Comparison of ENCODE assay signal across 16 cellular contexts in genomic region chr1:248890549-248891498, GRCh38.
"Had no signal": no experiment of that assay in that cellular context is flagged by ENCODE, and none has a peak within 500 bp of the region (broad histone marks: within the 10 kb centered on the region; RNA-seq: fewer than 3 reads in every experiment).

No MANE protein-coding gene starts in this region.

- H3K4me3 ChIP-seq: cardiac muscle cell, lower lobe of right lung, ovary, sigmoid colon, spleen, thoracic aorta, uterus had no signal

- H3K9me3 Mint-ChIP-seq: activated naive CD4-positive, alpha-beta T cell treated with anti-CD3 and anti-CD28 coated beads for 36 hours; activated T-helper 2 cell treated with anti-CD3 and anti-CD28 coated beads, Interferon-gamma antibody, Interleukin-2, Interleukin-4, amounts not matched to agents 10 μg/mL and 5 μg/mL and 100 μg/mL, durations not matched to agents 14 hours and 24 hours and 36 hours; mesothelial cell of epicardium had no signal

- H3K4me3 Mint-ChIP-seq: activated CD8-positive, alpha-beta memory T cell treated with anti-CD3 and anti-CD28 coated beads, Interleukin-2, amount 10 ng/mL, durations not matched to agents 7 days and 5 days; activated naive CD4-positive, alpha-beta T cell treated with anti-CD3 and anti-CD28 coated beads for 36 hours; mesothelial cell of epicardium had no signal

- ATAC-seq: activated CD8-positive, alpha-beta memory T cell treated with anti-CD3 and anti-CD28 coated beads, Interleukin-2, amount 10 ng/mL, durations not matched to agents 7 days and 5 days; left colon; lower lobe of right lung had no signal

- H3K27ac ChIP-seq: cardiac muscle cell, lower lobe of right lung, ovary, sigmoid colon, spleen, thoracic aorta, uterus had no signal

- H3K4me1 ChIP-seq: lower lobe of right lung, sigmoid colon, uterus had no signal

- H3K4me1 Mint-ChIP-seq: activated CD8-positive, alpha-beta memory T cell treated with anti-CD3 and anti-CD28 coated beads, Interleukin-2, amount 10 ng/mL, durations not matched to agents 7 days and 5 days had no signal

- H3K27me3 ChIP-seq: ovary, sigmoid colon, spleen, uterus had no signal

- H3K36me3 Mint-ChIP-seq: activated CD8-positive, alpha-beta memory T cell treated with anti-CD3 and anti-CD28 coated beads, Interleukin-2, amount 10 ng/mL, durations not matched to agents 7 days and 5 days; mesothelial cell of epicardium had no signal

- FAIRE-seq: islet of Langerhans had no signal

- H3K9me3 ChIP-seq: lower lobe of right lung, ovary, sigmoid colon, spleen, thoracic aorta, uterus had no signal

- H3K36me3 ChIP-seq: cardiac muscle cell, lower lobe of right lung, ovary, sigmoid colon, spleen, thoracic aorta, uterus had no signal

- H3K27ac Mint-ChIP-seq: activated CD8-positive, alpha-beta memory T cell treated with anti-CD3 and anti-CD28 coated beads, Interleukin-2, amount 10 ng/mL, durations not matched to agents 7 days and 5 days; activated naive CD4-positive, alpha-beta T cell treated with anti-CD3 and anti-CD28 coated beads for 36 hours; activated T-helper 2 cell treated with anti-CD3 and anti-CD28 coated beads, Interferon-gamma antibody, Interleukin-2, Interleukin-4, amounts not matched to agents 10 μg/mL and 5 μg/mL and 100 μg/mL, durations not matched to agents 14 hours and 24 hours and 36 hours; mesothelial cell of epicardium had no signal

- DNase-seq: activated CD4-positive, alpha-beta T cell treated with anti-CD3 and anti-CD28 coated beads, Interleukin-2, amount 50 U/mL, for 4 hours; activated CD4-positive, CD25-positive, alpha-beta regulatory T cell treated with anti-CD3 and anti-CD28 coated beads, Interleukin-2, amount 50 U/mL, for 72 hours; activated CD8-positive, alpha-beta memory T cell treated with anti-CD3 and anti-CD28 coated beads, Interleukin-2, amount 10 ng/mL, durations not matched to agents 7 days and 5 days; activated naive CD4-positive, alpha-beta T cell treated with anti-CD3 and anti-CD28 coated beads for 36 hours; activated T-cell treated with anti-CD3 and anti-CD28 coated beads, Interleukin-2, amount 50 U/mL, for 1 hour; left colon; lower lobe of right lung; ovary; sigmoid colon; spleen; uterus had no signal
